27 cellular contexts compared by ENCODE assay signal in the genomic region with DNA sequence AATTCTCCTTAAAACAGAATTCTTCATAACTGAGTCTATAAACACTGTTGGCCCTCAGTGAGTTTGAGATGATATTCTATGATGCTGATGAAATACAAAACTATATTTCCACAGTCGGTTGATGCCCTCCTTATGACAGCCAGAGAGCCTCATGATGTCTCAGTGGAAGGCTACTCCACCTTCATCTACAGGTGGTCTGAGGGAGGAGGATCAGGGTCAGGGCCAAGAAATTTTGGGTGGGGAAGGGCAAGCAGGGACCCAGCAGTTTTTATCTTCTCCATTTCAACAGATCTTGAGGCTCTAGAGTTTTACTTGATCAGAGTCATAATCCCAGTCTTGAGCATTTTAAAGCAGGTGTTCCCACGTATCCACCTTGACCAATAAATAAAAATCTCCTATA.
"Had no signal": no experiment of that assay in that cellular context is flagged by ENCODE, and none has a peak within 500 bp of the region (broad histone marks: within the 10 kb centered on the region; RNA-seq: fewer than 3 reads in every experiment).

No MANE protein-coding gene starts in this region.

- H3K27ac Mint-ChIP-seq: memory B cell, mesothelial cell of epicardium, naive B cell, nephron had no signal

- H3K4me3 ChIP-seq: dorsolateral prefrontal cortex, gastrocnemius medialis, heart left ventricle, hepatocyte, lung, mucosa of descending colon, prostate gland, right atrium auricular region, smooth muscle cell, stomach, thyroid gland had no signal

- DNase-seq: dorsolateral prefrontal cortex; effector CD4-positive, alpha-beta T cell; gastrocnemius medialis; heart left ventricle; kidney; mucosa of descending colon; naive B cell; nucleus accumbens; stimulated activated CD4-positive, alpha-beta T cell treated with anti-CD3 and anti-CD28 coated beads, Interleukin-12 subunit alpha, Interleukin-12 subunit beta, amount 100 ng/mL, for 4 hours; stimulated activated CD4-positive, alpha-beta T cell treated with anti-CD3 and anti-CD28 coated beads, Interleukin-2, amount 100 ng/mL, for 24 hours; stimulated activated CD4-positive, alpha-beta T cell treated with anti-CD3 and anti-CD28 coated beads, Interleukin-4, amount 100 ng/mL, for 24 hours; stimulated activated naive CD4-positive, alpha-beta T cell treated with Interleukin-2 at 50 U/mL for 16 hours; stomach; thyroid gland had no signal

- H3K4me3 Mint-ChIP-seq: memory B cell; mesothelial cell of epicardium; naive B cell; nephron; stimulated activated effector memory CD8-positive, alpha-beta T cell treated with anti-CD3 and anti-CD28 coated beads, Interleukin-12 subunit alpha, Interleukin-12 subunit beta, amount 100 ng/mL, for 72 hours; type B pancreatic cell had no signal

- H3K4me1 Mint-ChIP-seq: memory B cell, naive B cell had no signal

- H3K36me3 ChIP-seq: gastrocnemius medialis, heart left ventricle, prostate gland, right atrium auricular region, stomach, thyroid gland had no signal

- H3K27ac ChIP-seq: dorsolateral prefrontal cortex, gastrocnemius medialis, heart left ventricle, hepatocyte, prostate gland, right atrium auricular region, stomach, thyroid gland had no signal

- H3K27me3 ChIP-seq: gastrocnemius medialis, heart left ventricle, hepatocyte, right atrium auricular region, stomach, thyroid gland had no signal

- H3K9me3 Mint-ChIP-seq: memory B cell; mesothelial cell of epicardium; naive B cell; nephron; stimulated activated effector memory CD8-positive, alpha-beta T cell treated with anti-CD3 and anti-CD28 coated beads, Interleukin-12 subunit alpha, Interleukin-12 subunit beta, amount 100 ng/mL, for 72 hours had no signal

- H3K9me3 ChIP-seq: gastrocnemius medialis, heart left ventricle, mucosa of descending colon, prostate gland, right atrium auricular region, stomach, thyroid gland had no signal

- H3K27me3 Mint-ChIP-seq: type B pancreatic cell had no signal

- H3K36me3 Mint-ChIP-seq: memory B cell; mesothelial cell of epicardium; naive B cell; stimulated activated effector memory CD8-positive, alpha-beta T cell treated with anti-CD3 and anti-CD28 coated beads, Interleukin-12 subunit alpha, Interleukin-12 subunit beta, amount 100 ng/mL, for 72 hours; type B pancreatic cell had no signal

- H3K4me1 ChIP-seq: prostate gland, right atrium auricular region, thyroid gland had no signal

- ATAC-seq: esophagus mucosa; gastrocnemius medialis; heart left ventricle; left lobe of liver; mucosa of descending colon; sciatic nerve; stimulated activated effector memory CD8-positive, alpha-beta T cell treated with anti-CD3 and anti-CD28 coated beads, Interleukin-12 subunit alpha, Interleukin-12 subunit beta, amount 100 ng/mL, for 72 hours had no signal
